In the genomic region with DNA sequence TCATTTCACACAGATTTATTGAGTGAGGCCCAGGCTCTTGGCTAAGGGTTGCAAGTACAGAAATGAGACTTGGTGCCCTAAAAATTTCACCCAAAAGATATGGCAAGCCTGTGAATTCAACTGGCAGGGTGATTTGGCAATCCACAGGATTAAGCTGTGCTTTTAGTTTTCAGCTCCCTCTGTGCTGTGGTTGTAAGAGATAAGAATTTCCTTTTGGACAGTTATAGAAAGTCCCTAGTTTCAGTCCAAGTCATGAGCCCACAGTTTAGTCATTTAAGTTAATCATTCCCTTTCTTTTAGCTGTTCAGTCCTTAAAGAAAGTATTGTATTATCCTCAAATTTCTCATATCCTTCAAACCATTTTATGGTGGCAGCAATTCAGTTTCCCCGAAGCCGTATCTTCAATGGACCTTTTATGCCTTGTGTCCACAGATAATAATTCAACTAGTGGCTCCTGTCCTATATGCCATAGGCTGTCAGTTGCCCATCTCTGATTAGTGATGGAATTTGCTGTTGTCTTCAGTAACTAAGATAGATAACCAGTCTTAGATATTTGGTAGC, we compare ENCODE assay signal across 11 cellular contexts.
A peak's percentile ranks its signal among the peaks of the same experiment; 100 is the strongest.
DNase-seq lines count a peak whose midpoint lies in the region; ATAC-seq and TF ChIP-seq lines count a peak whose summit lies in the region.
"Had no signal": no experiment of that assay in that cellular context is flagged by ENCODE, and none has a peak within 500 bp of the region (broad histone marks: within the 10 kb centered on the region; RNA-seq: fewer than 3 reads in every experiment).

No MANE protein-coding gene starts in this region.

- in situ Hi-C loops in astrocyte of the spinal cord (cut with HindIII; ENCODE audit: low sequenced_read_pairs) = no loop called here

- peaks cover 5% of the 10 kb centered on the region for H3K4me1 Mint-ChIP-seq in activated CD4-positive, alpha-beta T cell treated with anti-CD3 and anti-CD28 coated beads for 36 hours
- H3K4me1 Mint-ChIP-seq in activated naive CD4-positive, alpha-beta T cell treated with anti-CD3 and anti-CD28 coated beads for 36 hours (ENCODE audit: low read depth) = peaks cover 6% of the 10 kb centered on the region
- no peaks in the 10 kb centered on the region for H3K4me1 Mint-ChIP-seq in mesothelial cell of epicardium

- POLR2A ChIA-PET in activated CD4-positive, alpha-beta T cell treated with anti-CD3 and anti-CD28 coated beads for 36 hours (lab: Charles Lee) = no interaction called here

- no peaks in the 10 kb centered on the region for H3K36me3 Mint-ChIP-seq in activated CD4-positive, alpha-beta T cell treated with anti-CD3 and anti-CD28 coated beads for 36 hours (ENCODE audit: low read depth)
- H3K36me3 Mint-ChIP-seq in activated naive CD4-positive, alpha-beta T cell treated with anti-CD3 and anti-CD28 coated beads for 36 hours (ENCODE audit: low read depth) = no peaks in the 10 kb centered on the region
- peaks cover 2% of the 10 kb centered on the region for H3K36me3 Mint-ChIP-seq in mesothelial cell of epicardium

- DNase-seq in activated CD4-positive, alpha-beta T cell treated with anti-CD3 and anti-CD28 coated beads for 36 hours = no peak
- DNase-seq in activated CD4-positive, alpha-beta T cell treated with anti-CD3 and anti-CD28 coated beads for 4 hours = no peak
- peak; percentile 48 for DNase-seq in astrocyte of the spinal cord (ENCODE audit: low read depth, low spot score)
- DNase-seq in renal cortical epithelial cell (ENCODE audit: low read depth) = peak; percentile 93
- no peak for DNase-seq in activated naive CD4-positive, alpha-beta T cell treated with anti-CD3 and anti-CD28 coated beads for 36 hours
- DNase-seq in LoVo (ENCODE audit: low spot score) = no peak
- DNase-seq in mesothelial cell of epicardium (ENCODE audit: low spot score in 2 of 2, unreplicated experiment in 2 of 2) = no peak
- DNase-seq: NCI-H1436; stimulated activated CD4-positive, alpha-beta T cell treated with anti-CD3 and anti-CD28 coated beads, Interleukin-4, amount 100 ng/mL, for 4 hours; SW 1271 had no signal

- CTCF ChIA-PET in activated CD4-positive, alpha-beta T cell treated with anti-CD3 and anti-CD28 coated beads for 36 hours (lab: Charles Lee) = interaction anchor here (0.6 to 1.2 kb wide), 4 partner anchors 10 to 151 kb away, joined by 3 to 4 read pairs (median 3); no protein-coding TSS in a partner anchor
- CTCF ChIA-PET in activated naive CD4-positive, alpha-beta T cell treated with anti-CD3 and anti-CD28 coated beads for 36 hours (lab: Charles Lee) = interaction anchor here (1.5 kb wide), 1 partner anchor 9 kb away, joined by 3 read pairs; no protein-coding TSS in a partner anchor

- ATAC-seq in activated CD4-positive, alpha-beta T cell treated with anti-CD3 and anti-CD28 coated beads for 36 hours = peak; percentile 42
- peak; percentile 95 for ATAC-seq in HG02981 (IDR thresholded peaks at IDR 0.05; ENCODE audit: unreplicated experiment)

- peaks cover 63% of the 10 kb centered on the region for H3K27me3 Mint-ChIP-seq in activated CD4-positive, alpha-beta T cell treated with anti-CD3 and anti-CD28 coated beads for 36 hours
- peaks cover 65% of the 10 kb centered on the region for H3K27me3 Mint-ChIP-seq in activated naive CD4-positive, alpha-beta T cell treated with anti-CD3 and anti-CD28 coated beads for 36 hours (ENCODE audit: low read depth)
- H3K27me3 Mint-ChIP-seq in mesothelial cell of epicardium (ENCODE audit: low read depth) = peaks cover 13% of the 10 kb centered on the region

- TF ChIP-seq CTCF in astrocyte of the spinal cord (IDR thresholded peaks at IDR 0.05; ENCODE audit: low read depth, low read length) (no peak), mesothelial cell of epicardium (IDR thresholded peaks at IDR 0.05; ENCODE audit: unreplicated experiment) (no peak)

- no peak overlapping the region for H3K27ac Mint-ChIP-seq in activated CD4-positive, alpha-beta T cell treated with anti-CD3 and anti-CD28 coated beads for 36 hours
- no peak overlapping the region for H3K27ac Mint-ChIP-seq in activated naive CD4-positive, alpha-beta T cell treated with anti-CD3 and anti-CD28 coated beads for 36 hours
- H3K27ac Mint-ChIP-seq in mesothelial cell of epicardium = no peak overlapping the region

- intact Hi-C loops in activated CD4-positive, alpha-beta T cell treated with anti-CD3 and anti-CD28 coated beads for 36 hours (cut with DNase I, micrococcal nuclease) = no loop called here
- intact Hi-C loops in activated naive CD4-positive, alpha-beta T cell treated with anti-CD3 and anti-CD28 coated beads for 36 hours (cut with micrococcal nuclease) = no loop called here

- H3K4me3 ChIP-seq in astrocyte of the spinal cord (ENCODE audit: low read depth, low read length) = no peak overlapping the region

- no peak overlapping the region for H3K4me3 Mint-ChIP-seq in activated CD4-positive, alpha-beta T cell treated with anti-CD3 and anti-CD28 coated beads for 36 hours
- H3K4me3 Mint-ChIP-seq in activated naive CD4-positive, alpha-beta T cell treated with anti-CD3 and anti-CD28 coated beads for 36 hours = no peak overlapping the region
- no peak overlapping the region for H3K4me3 Mint-ChIP-seq in mesothelial cell of epicardium

- peaks cover 5% of the 10 kb centered on the region for H3K9me3 Mint-ChIP-seq in activated CD4-positive, alpha-beta T cell treated with anti-CD3 and anti-CD28 coated beads for 36 hours (ENCODE audit: low read depth)
- H3K9me3 Mint-ChIP-seq in activated naive CD4-positive, alpha-beta T cell treated with anti-CD3 and anti-CD28 coated beads for 36 hours = peaks cover 2% of the 10 kb centered on the region
- H3K9me3 Mint-ChIP-seq in mesothelial cell of epicardium = peaks cover 40% of the 10 kb centered on the region

Comparison
In these comparisons a context has a peak if more than half of its experiments do, and no peak if none do; other contexts are left out.
1. DNase-seq: peak in astrocyte of the spinal cord (single experiment) and renal cortical epithelial cell (single experiment); none in activated CD4-positive, alpha-beta T cell treated with anti-CD3 and anti-CD28 coated beads for 36 hours (single experiment), activated CD4-positive, alpha-beta T cell treated with anti-CD3 and anti-CD28 coated beads for 4 hours (0 of 2), activated naive CD4-positive, alpha-beta T cell treated with anti-CD3 and anti-CD28 coated beads for 36 hours (single experiment), LoVo (single experiment) and mesothelial cell of epicardium (0 of 2).